In the genomic region with DNA sequence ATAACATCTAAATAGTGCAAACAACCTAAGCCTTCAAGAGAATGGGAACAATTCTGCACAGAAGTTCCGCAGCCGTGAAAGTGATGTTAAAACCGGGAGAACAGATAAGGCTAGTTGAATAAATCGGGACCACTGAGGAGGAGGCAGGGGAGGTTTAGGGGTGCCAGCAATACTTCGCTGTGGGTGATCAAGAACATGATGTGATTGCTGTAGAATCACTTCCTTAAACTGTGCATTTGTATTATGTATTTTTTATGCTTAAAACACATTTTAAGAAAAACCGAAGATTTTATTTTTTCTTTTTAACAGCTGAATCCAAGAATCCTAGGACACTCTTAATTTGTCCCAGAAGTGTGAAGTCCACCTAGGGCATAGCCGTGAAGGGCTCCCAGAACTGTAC, we compare ENCODE assay signal across 9 cellular contexts. TPM values are rescaled to one million over a fixed set of nuclear protein-coding genes. Genes with fewer than 3 reads are reported as not detected.
DNase-seq lines count a peak whose midpoint lies in the region; ATAC-seq, FAIRE-seq and TF ChIP-seq lines count a peak whose summit lies in the region.
"Had no signal": no experiment of that assay in that cellular context is flagged by ENCODE, and none has a peak within 500 bp of the region (broad histone marks: within the 10 kb centered on the region; RNA-seq: fewer than 3 reads in every experiment).

No MANE protein-coding gene starts in this region.

- peaks cover 17% of the 10 kb centered on the region for H3K4me1 Mint-ChIP-seq in activated CD4-positive, alpha-beta memory T cell treated with anti-CD3 and anti-CD28 coated beads, Interleukin-2, amount 10 ng/mL, durations not matched to agents 7 days and 5 days
- peaks cover 29 to 30% of the 10 kb centered on the region in 2 donors for H3K4me1 Mint-ChIP-seq in immature natural killer cell

- FAIRE-seq in HTR-8/SVneo (lab: Jason Lieb, UNC): no peak

- H3K36me3 ChIP-seq in cardiac muscle cell (no peaks in the 10 kb centered on the region), upper lobe of left lung (no peaks in the 10 kb centered on the region), uterus (no peaks in the 10 kb centered on the region)

- H3K4me3 Mint-ChIP-seq in activated CD4-positive, alpha-beta memory T cell treated with anti-CD3 and anti-CD28 coated beads, Interleukin-2, amount 10 ng/mL, durations not matched to agents 7 days and 5 days: peak overlapping the region; percentile 85
- H3K4me3 Mint-ChIP-seq in immature natural killer cell: peak overlapping the region; percentile 96 to 99 (median 97)

- no peaks in the 10 kb centered on the region for H3K36me3 Mint-ChIP-seq in activated CD4-positive, alpha-beta memory T cell treated with anti-CD3 and anti-CD28 coated beads, Interleukin-2, amount 10 ng/mL, durations not matched to agents 7 days and 5 days (ENCODE audit: low read depth)
- peaks cover 0 to 3% (median 0%) of the 10 kb centered on the region in 3 donors for H3K36me3 Mint-ChIP-seq in immature natural killer cell

- CTCF ChIA-PET in activated CD4-positive, alpha-beta memory T cell treated with anti-CD3 and anti-CD28 coated beads, Interleukin-2, amount 10 ng/mL, durations not matched to agents 7 days and 5 days (lab: Charles Lee): interaction anchor here (0.6 kb wide), 1 partner anchor 9 kb away, joined by 3 read pairs; no protein-coding TSS in a partner anchor

- TF ChIP-seq POLR2A in upper lobe of left lung (IDR thresholded peaks at IDR 0.05) (no peak), uterus (IDR thresholded peaks at IDR 0.05) (no peak)

- TF ChIP-seq CTCF in cardiac muscle cell (IDR thresholded peaks at IDR 0.05; ENCODE audit: low read depth, low read length) (no peak), upper lobe of left lung (IDR thresholded peaks at IDR 0.05) (no peak), uterus (IDR thresholded peaks at IDR 0.05) (no peak)

- H3K9me3 Mint-ChIP-seq in activated CD4-positive, alpha-beta memory T cell treated with anti-CD3 and anti-CD28 coated beads, Interleukin-2, amount 10 ng/mL, durations not matched to agents 7 days and 5 days: no peaks in the 10 kb centered on the region
- no peaks in the 10 kb centered on the region for H3K9me3 Mint-ChIP-seq in immature natural killer cell

- no peaks in the 10 kb centered on the region for H3K9me3 ChIP-seq in cardiac muscle cell (ENCODE audit: low read depth)
- no peaks in the 10 kb centered on the region for H3K9me3 ChIP-seq in upper lobe of left lung
- H3K9me3 ChIP-seq in uterus: no peaks in the 10 kb centered on the region

- POLR2A ChIA-PET in activated CD4-positive, alpha-beta memory T cell treated with anti-CD3 and anti-CD28 coated beads, Interleukin-2, amount 10 ng/mL, durations not matched to agents 7 days and 5 days (lab: Charles Lee): interaction anchor here (0.9 to 3.6 kb wide), 3 partner anchors 27 to 33 kb away, joined by 3 to 21 read pairs (median 7); a partner anchor contains a TSS

- DNase-seq in cardiac muscle cell (ENCODE audit: low read depth in 1 of 2, low spot score in 1 of 2): no peak
- no peak for DNase-seq in cardiac septum (ENCODE audit: low spot score)
- no peak for DNase-seq in activated CD4-positive, alpha-beta memory T cell treated with anti-CD3 and anti-CD28 coated beads, Interleukin-2, amount 10 ng/mL, durations not matched to agents 7 days and 5 days
- DNase-seq in immature natural killer cell: no peak
- DNase-seq in upper lobe of left lung: no peak
- no peak for DNase-seq in SIG-M5 (lab: John Stamatoyannopoulos, UW)
- no peak for DNase-seq in uterus
- DNase-seq in HTR-8/SVneo (ENCODE audit: insufficient read length, low spot score): no peak
- DNase-seq: DND-41 had no signal

- peaks cover 30% of the 10 kb centered on the region for H3K27me3 ChIP-seq in cardiac muscle cell
- no peaks in the 10 kb centered on the region for H3K27me3 ChIP-seq in upper lobe of left lung
- H3K27me3 ChIP-seq in uterus: no peaks in the 10 kb centered on the region

- no peak overlapping the region for H3K27ac ChIP-seq in cardiac muscle cell
- no peak overlapping the region for H3K27ac ChIP-seq in upper lobe of left lung
- no peak overlapping the region for H3K27ac ChIP-seq in uterus

- no peak for ATAC-seq in upper lobe of left lung (ENCODE audit: low FRiP score in 2 of 2)

- TF ChIP-seq EP300 in upper lobe of left lung (IDR thresholded peaks at IDR 0.05): no peak

- no peaks in the 10 kb centered on the region for H3K27me3 Mint-ChIP-seq in activated CD4-positive, alpha-beta memory T cell treated with anti-CD3 and anti-CD28 coated beads, Interleukin-2, amount 10 ng/mL, durations not matched to agents 7 days and 5 days
- H3K27me3 Mint-ChIP-seq in immature natural killer cell (ENCODE audit: low read depth in 3 of 3): peaks cover 0 to 4% (median 4%) of the 10 kb centered on the region in 3 donors

- H3K27ac Mint-ChIP-seq in activated CD4-positive, alpha-beta memory T cell treated with anti-CD3 and anti-CD28 coated beads, Interleukin-2, amount 10 ng/mL, durations not matched to agents 7 days and 5 days: no peak overlapping the region
- peak overlapping the region in 5 of 6 donors; percentile 51 to 93 (median 64) for H3K27ac Mint-ChIP-seq in immature natural killer cell

- intact Hi-C loops in cardiac septum (cut with DNase I): loop anchor here (10.0 kb wide), 2 partner anchors 883 to 1483 kb away; no protein-coding TSS in a partner anchor
- intact Hi-C loops in uterus (cut with DNase I; ENCODE audit: low total_unique reads): loop anchor here (10.0 kb wide), 2 partner anchors 1343 to 1483 kb away; no protein-coding TSS in a partner anchor

- H3K4me1 ChIP-seq in cardiac muscle cell (ENCODE audit: low read depth): no peaks in the 10 kb centered on the region
- H3K4me1 ChIP-seq in upper lobe of left lung: peaks cover 6 to 16% (median 12%) of the 10 kb centered on the region in 4 donors
- no peaks in the 10 kb centered on the region for H3K4me1 ChIP-seq in uterus

- H3K4me3 ChIP-seq in cardiac muscle cell: peak overlapping the region; percentile 23
- H3K4me3 ChIP-seq in upper lobe of left lung: peak overlapping the region in 3 of 4 donors; percentile 33 to 56 (median 54)
- no peak overlapping the region for H3K4me3 ChIP-seq in uterus

- 74 to 78% methylated on average over 7 of the region's 7 CpGs for WGBS in upper lobe of left lung, 2 donors

RNA-seq across cellular contexts. Expression of a gene that starts 33.6 kb away (rescaled TPM):
- 19.3 and 23.0 TPM in 2 replicates for total RNA-seq in cardiac muscle cell
- polyA plus RNA-seq in cardiac muscle cell: 36.3 and 57.0 TPM in 2 replicates
- total RNA-seq in cardiac septum: 7.5 TPM
- 10 to 100 TPM; 30.7 to 34.8 TPM for total RNA-seq in activated CD4-positive, alpha-beta memory T cell treated with anti-CD3 and anti-CD28 coated beads, Interleukin-2, amount 10 ng/mL, durations not matched to agents 7 days and 5 days
- polyA plus RNA-seq in immature natural killer cell: 10 to 100 TPM; 14.0 to 28.3 (median 22.2) TPM
- total RNA-seq in upper lobe of left lung: 10 to 100 TPM in 4 of 6 donors, 1 to 10 TPM in 2; 8.4 to 14.7 (median 12.3) TPM
- 10 to 100 TPM; 16.7 to 22.6 (median 20.9) TPM for total RNA-seq in uterus

Comparison
In these comparisons a context has a peak if more than half of its experiments do, and no peak if none do; other contexts are left out.
1. H3K4me3 ChIP-seq: peak in cardiac muscle cell (single experiment) and upper lobe of left lung (3 of 4); none in uterus (0 of 2).